ENCODE assay signal across 26 cellular contexts in the genomic region with DNA sequence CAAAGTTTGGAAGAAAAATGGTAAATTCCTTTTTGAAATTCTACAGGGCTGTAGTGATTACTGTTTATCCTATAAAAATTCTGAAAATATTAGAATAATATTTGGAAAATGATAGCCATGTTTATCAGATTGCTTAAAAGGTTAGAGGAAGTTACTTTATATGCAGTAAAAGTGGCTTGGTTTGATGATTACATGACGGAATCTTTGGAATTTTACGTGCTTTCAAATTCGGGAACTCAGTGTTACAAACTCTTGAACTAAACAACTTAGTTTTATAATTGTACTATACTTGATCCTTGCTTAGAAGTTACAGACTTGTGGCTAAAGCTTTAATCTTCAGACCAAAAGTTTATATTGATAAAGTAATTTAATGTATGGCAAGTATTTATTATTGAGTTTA. TPM values are rescaled to one million over a fixed set of nuclear protein-coding genes. Genes with fewer than 3 reads are reported as not detected.
"Had no signal": no experiment of that assay in that cellular context is flagged by ENCODE, and none has a peak within 500 bp of the region (broad histone marks: within the 10 kb centered on the region; RNA-seq: fewer than 3 reads in every experiment).

No MANE protein-coding gene starts in this region.

- H3K36me3 ChIP-seq: gastrocnemius medialis, pancreas, tibial nerve, uterus had no signal

- H3K27ac ChIP-seq: gastrocnemius medialis, pancreas, psoas muscle, tibial nerve, uterus had no signal

- H3K4me1 Mint-ChIP-seq: activated CD4-positive, alpha-beta T cell treated with anti-CD3 and anti-CD28 coated beads, Interleukin-2, amount 10 ng/mL, durations not matched to agents 24 days and 14 days; activated CD8-positive, alpha-beta memory T cell treated with anti-CD3 and anti-CD28 coated beads, Interleukin-2, amount 10 ng/mL, durations not matched to agents 7 days and 5 days; activated naive CD8-positive, alpha-beta T cell treated with anti-CD3 and anti-CD28 coated beads, Interleukin-2, amount 50 U/mL, for 24 hours; nephron progenitor cell had no signal

- H3K27me3 ChIP-seq: gastrocnemius medialis, pancreas, tibial nerve, uterus had no signal

- H3K4me3 ChIP-seq: gastrocnemius medialis, mucosa of descending colon, pancreas, psoas muscle, tibial nerve, uterus had no signal

- H3K9me3 ChIP-seq: gastrocnemius medialis, pancreas, psoas muscle, uterus had no signal

- H3K9me3 Mint-ChIP-seq: activated CD4-positive, alpha-beta T cell treated with anti-CD3 and anti-CD28 coated beads, Interleukin-2, amount 10 ng/mL, durations not matched to agents 24 days and 14 days; activated T-helper 1 cell treated with anti-CD3 and anti-CD28 coated beads, Interleukin-12 subunit alpha, Interleukin-12 subunit beta, Interleukin-2, Interleukin-4 antibody, amounts not matched to agents 30 ng/mL and 10 ng/mL and 1 ng/mL, durations not matched to agents 14 hours and 24 hours and 36 hours had no signal

- H3K4me1 ChIP-seq: gastrocnemius medialis, psoas muscle, uterus had no signal

- DNase-seq: activated CD4-positive, alpha-beta T cell treated with anti-CD3 and anti-CD28 coated beads, Interleukin-2, amount 10 ng/mL, durations not matched to agents 24 days and 14 days; activated CD8-positive, alpha-beta memory T cell treated with anti-CD3 and anti-CD28 coated beads, Interleukin-2, amount 10 ng/mL, durations not matched to agents 7 days and 5 days; activated CD8-positive, alpha-beta T cell treated with anti-CD3 and anti-CD28 coated beads for 36 hours; activated gamma-delta T cell; activated naive CD4-positive, alpha-beta T cell treated with anti-CD3 and anti-CD28 coated beads, Interleukin-2, amount 50 U/mL, for 16 hours; activated naive CD8-positive, alpha-beta T cell treated with anti-CD3 and anti-CD28 coated beads, Interleukin-2, amount 50 U/mL, for 24 hours; activated T-cell treated with anti-CD3 and anti-CD28 coated beads for 4 hours; cerebellar nuclear complex; effector CD4-positive, alpha-beta T cell; gastrocnemius medialis; hypothalamus; left cardiac atrium; mesenchymal stem cell; mucosa of descending colon; nephron progenitor cell; pancreas; psoas muscle; right cardiac atrium; stimulated activated CD4-positive, alpha-beta T cell treated with anti-CD3 and anti-CD28 coated beads, Interleukin-12 subunit alpha, Interleukin-12 subunit beta, amount 100 ng/mL, for 4 hours; uterus had no signal

- H3K27me3 Mint-ChIP-seq: activated CD4-positive, alpha-beta T cell treated with anti-CD3 and anti-CD28 coated beads, Interleukin-2, amount 10 ng/mL, durations not matched to agents 24 days and 14 days; activated CD8-positive, alpha-beta memory T cell treated with anti-CD3 and anti-CD28 coated beads, Interleukin-2, amount 10 ng/mL, durations not matched to agents 7 days and 5 days; activated CD8-positive, alpha-beta T cell treated with anti-CD3 and anti-CD28 coated beads for 36 hours; activated naive CD8-positive, alpha-beta T cell treated with anti-CD3 and anti-CD28 coated beads, Interleukin-2, amount 50 U/mL, for 24 hours; stimulated activated naive CD8-positive, alpha-beta T cell treated with anti-CD3 and anti-CD28 coated beads, Interleukin-15, Interleukin-2, amounts not matched to agents 100 ng/mL and 50 ng/mL, for 24 hours had no signal

- ATAC-seq: activated CD4-positive, CD25-positive, alpha-beta regulatory T cell treated with anti-CD3 and anti-CD28 coated beads, Interleukin-2, amount 50 U/mL, for 24 hours; activated CD8-positive, alpha-beta memory T cell treated with anti-CD3 and anti-CD28 coated beads, Interleukin-2, amount 10 ng/mL, durations not matched to agents 7 days and 5 days; activated CD8-positive, alpha-beta T cell treated with anti-CD3 and anti-CD28 coated beads for 36 hours; activated naive CD8-positive, alpha-beta T cell treated with anti-CD3 and anti-CD28 coated beads, Interleukin-2, amount 50 U/mL, for 24 hours; gastrocnemius medialis; left cardiac atrium; mucosa of descending colon; pancreas; psoas muscle; right cardiac atrium had no signal

- H3K4me3 Mint-ChIP-seq: activated CD4-positive, alpha-beta T cell treated with anti-CD3 and anti-CD28 coated beads, Interleukin-2, amount 10 ng/mL, durations not matched to agents 24 days and 14 days; activated CD8-positive, alpha-beta memory T cell treated with anti-CD3 and anti-CD28 coated beads, Interleukin-2, amount 10 ng/mL, durations not matched to agents 7 days and 5 days; activated CD8-positive, alpha-beta T cell treated with anti-CD3 and anti-CD28 coated beads for 36 hours; activated naive CD8-positive, alpha-beta T cell treated with anti-CD3 and anti-CD28 coated beads, Interleukin-2, amount 50 U/mL, for 24 hours; activated T-helper 1 cell treated with anti-CD3 and anti-CD28 coated beads, Interleukin-12 subunit alpha, Interleukin-12 subunit beta, Interleukin-2, Interleukin-4 antibody, amounts not matched to agents 30 ng/mL and 10 ng/mL and 1 ng/mL, durations not matched to agents 14 hours and 24 hours and 36 hours; nephron progenitor cell; stimulated activated naive CD8-positive, alpha-beta T cell treated with anti-CD3 and anti-CD28 coated beads, Interleukin-15, Interleukin-2, amounts not matched to agents 100 ng/mL and 50 ng/mL, for 24 hours had no signal

- H3K27ac Mint-ChIP-seq: activated CD4-positive, alpha-beta T cell treated with anti-CD3 and anti-CD28 coated beads, Interleukin-2, amount 10 ng/mL, durations not matched to agents 24 days and 14 days; activated CD8-positive, alpha-beta memory T cell treated with anti-CD3 and anti-CD28 coated beads, Interleukin-2, amount 10 ng/mL, durations not matched to agents 7 days and 5 days; activated CD8-positive, alpha-beta T cell treated with anti-CD3 and anti-CD28 coated beads for 36 hours; activated naive CD8-positive, alpha-beta T cell treated with anti-CD3 and anti-CD28 coated beads, Interleukin-2, amount 50 U/mL, for 24 hours; activated T-helper 1 cell treated with anti-CD3 and anti-CD28 coated beads, Interleukin-12 subunit alpha, Interleukin-12 subunit beta, Interleukin-2, Interleukin-4 antibody, amounts not matched to agents 30 ng/mL and 10 ng/mL and 1 ng/mL, durations not matched to agents 14 hours and 24 hours and 36 hours; nephron progenitor cell; stimulated activated naive CD8-positive, alpha-beta T cell treated with anti-CD3 and anti-CD28 coated beads, Interleukin-15, Interleukin-2, amounts not matched to agents 100 ng/mL and 50 ng/mL, for 24 hours had no signal

RNA-seq across cellular contexts. Expression of a gene that starts 43.5 kb away (rescaled TPM):
- total RNA-seq: activated CD4-positive, alpha-beta T cell treated with anti-CD3 and anti-CD28 coated beads, Interleukin-2, amount 10 ng/mL, durations not matched to agents 24 days and 14 days; activated CD8-positive, alpha-beta memory T cell treated with anti-CD3 and anti-CD28 coated beads, Interleukin-2, amount 10 ng/mL, durations not matched to agents 7 days and 5 days; activated CD8-positive, alpha-beta T cell treated with anti-CD3 and anti-CD28 coated beads for 36 hours; activated T-helper 1 cell treated with anti-CD3 and anti-CD28 coated beads, Interleukin-12 subunit alpha, Interleukin-12 subunit beta, Interleukin-2, Interleukin-4 antibody, amounts not matched to agents 30 ng/mL and 10 ng/mL and 1 ng/mL, durations not matched to agents 14 hours and 24 hours and 36 hours; gastrocnemius medialis; left cardiac atrium; lower leg skin; mucosa of descending colon; pancreas; psoas muscle; right cardiac atrium; T-helper 2 cell treated with Interferon-gamma antibody and Interleukin-4, amounts not matched to agents 100 ng/mL and 5 ng/mL, for 36 hours; tibial nerve; uterus had no signal
